Comparison of ENCODE assay signal across 9 cellular contexts in genomic region chr1:200762089-200762488, GRCh38.
"Had no signal": no experiment of that assay in that cellular context is flagged by ENCODE, and none has a peak within 500 bp of the region (broad histone marks: within the 10 kb centered on the region; RNA-seq: fewer than 3 reads in every experiment).

No MANE protein-coding gene starts in this region.

- FAIRE-seq: H1, H54, HepG2 had no signal

- H3K4me3 Mint-ChIP-seq: GM23338, H9, IgD-negative memory B cell had no signal

- H2AFZ ChIP-seq: GM23338 had no signal

- DNase-seq: H9, HCEC 1CT, KG1 had no signal

- H3K27ac Mint-ChIP-seq: GM23338, H9, IgD-negative memory B cell had no signal

- H3K4me3 ChIP-seq: GM23338 had no signal

- H3K27ac ChIP-seq: HL-60 had no signal

- ATAC-seq: GM23338, HepG2 had no signal

- H3K4me2 ChIP-seq: GM23338 had no signal

- H3K9me3 Mint-ChIP-seq: GM23338, H9, IgD-negative memory B cell had no signal
